ENCODE assay signal across 10 cellular contexts in the genomic region with DNA sequence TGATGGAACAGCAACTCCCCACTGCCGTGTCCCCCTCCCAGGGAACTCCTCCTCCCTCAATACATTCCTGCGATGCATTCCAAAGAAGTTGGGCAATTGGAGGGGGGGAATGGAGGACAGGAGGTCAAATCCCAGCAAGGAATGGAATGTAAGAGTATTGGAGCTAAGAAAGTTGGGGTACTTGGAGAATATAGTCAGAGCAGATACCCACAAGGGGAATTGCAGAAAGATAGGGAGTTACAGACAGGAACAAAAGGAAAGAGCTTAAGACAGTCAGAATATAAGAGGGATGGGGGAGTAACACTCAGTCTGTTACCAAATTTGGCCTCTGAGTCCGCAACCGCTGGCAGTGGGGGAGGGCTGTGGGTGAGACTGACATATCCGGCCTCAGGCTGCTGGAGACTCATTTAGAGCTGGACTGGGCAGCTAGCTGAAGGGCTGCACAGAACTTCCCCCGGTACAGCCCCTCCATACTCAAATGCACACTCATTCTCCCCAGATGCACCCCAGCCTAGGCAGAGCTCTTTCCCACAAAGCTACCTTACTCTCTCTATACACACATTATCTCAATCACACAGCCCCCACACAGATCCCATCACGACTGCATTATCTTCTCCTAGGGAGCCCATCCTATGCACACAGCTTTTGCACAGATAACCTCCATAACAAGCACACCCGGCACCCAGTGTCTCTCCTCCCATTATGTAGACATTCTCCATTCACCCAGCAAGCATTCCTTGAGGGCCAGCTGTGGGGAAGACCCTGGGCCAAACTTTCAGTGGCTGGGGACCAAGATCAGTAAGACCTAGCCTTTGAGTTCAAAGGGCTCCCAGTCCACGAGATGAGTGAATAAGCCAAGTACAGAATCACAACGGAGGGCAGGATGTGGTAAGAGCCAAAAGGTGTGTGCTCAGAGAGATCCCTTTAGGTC. TPM values are rescaled to one million over a fixed set of nuclear protein-coding genes. Genes with fewer than 3 reads are reported as not detected.
DNase-seq lines count a peak whose midpoint lies in the region; ATAC-seq and TF ChIP-seq lines count a peak whose summit lies in the region.
"Had no signal": no experiment of that assay in that cellular context is flagged by ENCODE, and none has a peak within 500 bp of the region (broad histone marks: within the 10 kb centered on the region; RNA-seq: fewer than 3 reads in every experiment).

No MANE protein-coding gene starts in this region.

- WGBS in liver: 20% methylated on average over 10 of the region's 10 CpGs

- H3K79me2 ChIP-seq in OCI-LY3 (ENCODE audit: low read length): peaks cover 64% of the 10 kb centered on the region

- H3K27me3 ChIP-seq in OCI-LY3 (ENCODE audit: low read depth, low read length) (no peaks in the 10 kb centered on the region), colonic mucosa (no peaks in the 10 kb centered on the region), liver (ENCODE audit: control insufficient read depth in 4 of 4, insufficient read depth in 4 of 4, low read length in 3 of 4) (no peaks in the 10 kb centered on the region)

- H3K9ac ChIP-seq in OCI-LY3 (ENCODE audit: low read length): no peak overlapping the region
- peak overlapping the region in 1 of 2 donors; percentile 73 for H3K9ac ChIP-seq in colonic mucosa (ENCODE audit: low read depth in 2 of 2, low read length in 2 of 2)
- peak overlapping the region; percentile 4 to 47 for H3K9ac ChIP-seq in liver (ENCODE audit: low read depth in 1 of 2, low read length in 2 of 2)

- H4K20me1 ChIP-seq in OCI-LY3 (ENCODE audit: insufficient read depth, low read length): peaks cover 38% of the 10 kb centered on the region

- H3K36me3 Mint-ChIP-seq in stimulated activated naive B cell treated with anti-CD40 and anti-IgM and Interleukin-4, amounts not matched to agents 10 μg/mL and 1 μg/mL and 100 μg/mL, for 72 hours: peaks cover 31 to 41% of the 10 kb centered on the region in 2 donors

- ATAC-seq in stimulated activated naive B cell treated with anti-CD40 and anti-IgM and Interleukin-4, amounts not matched to agents 10 μg/mL and 1 μg/mL and 100 μg/mL, for 72 hours (replicated peaks): no peak

- H3K27ac ChIP-seq in OCI-LY3 (ENCODE audit: low read length) (no peak overlapping the region), colonic mucosa (peak overlapping the region; percentile 97), liver (ENCODE audit: low read depth in 1 of 2, low read length in 2 of 2) (peak overlapping the region; percentile 95 to 98)
- H3K27ac ChIP-seq: C4-2B had no signal

- no peaks in the 10 kb centered on the region for H3K9me3 ChIP-seq in OCI-LY3 (ENCODE audit: insufficient read depth, low read length)
- no peaks in the 10 kb centered on the region for H3K9me3 ChIP-seq in colonic mucosa
- no peaks in the 10 kb centered on the region for H3K9me3 ChIP-seq in liver (ENCODE audit: control insufficient read depth in 4 of 4, low read length in 3 of 4)

- no peaks in the 10 kb centered on the region for H3K27me3 Mint-ChIP-seq in stimulated activated naive B cell treated with anti-CD40 and anti-IgM and Interleukin-4, amounts not matched to agents 10 μg/mL and 1 μg/mL and 100 μg/mL, for 72 hours
- H3K27me3 Mint-ChIP-seq: dendritic cell treated with granulocyte-macrophage colony-stimulating factor and Interleukin-4, amounts not matched to agents 40 ng/mL and 50 ng/mL, for 4 days had no signal

- H3K27ac Mint-ChIP-seq in stimulated activated naive B cell treated with anti-CD40 and anti-IgM and Interleukin-4, amounts not matched to agents 10 μg/mL and 1 μg/mL and 100 μg/mL, for 72 hours: no peak overlapping the region
- H3K27ac Mint-ChIP-seq: dendritic cell treated with granulocyte-macrophage colony-stimulating factor and Interleukin-4, amounts not matched to agents 40 ng/mL and 50 ng/mL, for 4 days had no signal

- H3K4me3 Mint-ChIP-seq in stimulated activated naive B cell treated with anti-CD40 and anti-IgM and Interleukin-4, amounts not matched to agents 10 μg/mL and 1 μg/mL and 100 μg/mL, for 72 hours: no peak overlapping the region
- H3K4me3 Mint-ChIP-seq: dendritic cell treated with granulocyte-macrophage colony-stimulating factor and Interleukin-4, amounts not matched to agents 40 ng/mL and 50 ng/mL, for 4 days had no signal

- no peak for TF ChIP-seq RAD21 in liver (IDR thresholded peaks at IDR 0.05)

- H3K4me1 ChIP-seq in OCI-LY3 (ENCODE audit: low read length) (peaks cover 41% of the 10 kb centered on the region), colonic mucosa (peaks cover 8% of the 10 kb centered on the region), liver (ENCODE audit: control insufficient read depth in 4 of 4, insufficient read depth in 4 of 4, low read length in 3 of 4) (peaks cover 19 to 57% (median 51%) of the 10 kb centered on the region in 4 donors)

- H3K36me3 ChIP-seq in OCI-LY3 (replicated peaks; ENCODE audit: low read depth, low read length): peaks cover 31% of the 10 kb centered on the region
- peaks cover 14% of the 10 kb centered on the region for H3K36me3 ChIP-seq in colonic mucosa
- peaks cover 11 to 24% (median 21%) of the 10 kb centered on the region in 4 donors for H3K36me3 ChIP-seq in liver (ENCODE audit: control insufficient read depth in 4 of 4, insufficient read depth in 3 of 4, low read depth in 1 of 4, low read length in 3 of 4)

- H3K4me3 ChIP-seq in OCI-LY3 (ENCODE audit: low read length) (peak overlapping the region; percentile 39; the same call in 1 of the 2 replicates), colonic mucosa (peak overlapping the region; percentile 4), liver (ENCODE audit: low read depth in 1 of 3, low read length in 3 of 3) (peak overlapping the region in 2 of 3 donors; percentile 3 to 10)

- no peak overlapping the region for H2AFZ ChIP-seq in OCI-LY3 (ENCODE audit: low read depth, low read length)

- intact Hi-C loops in colonic mucosa (cut with DNase I): no loop called here

- peaks cover 7 to 23% of the 10 kb centered on the region in 2 donors for H3K4me1 Mint-ChIP-seq in stimulated activated naive B cell treated with anti-CD40 and anti-IgM and Interleukin-4, amounts not matched to agents 10 μg/mL and 1 μg/mL and 100 μg/mL, for 72 hours

- no peaks in the 10 kb centered on the region for H3K9me3 Mint-ChIP-seq in stimulated activated naive B cell treated with anti-CD40 and anti-IgM and Interleukin-4, amounts not matched to agents 10 μg/mL and 1 μg/mL and 100 μg/mL, for 72 hours
- H3K9me3 Mint-ChIP-seq: dendritic cell treated with granulocyte-macrophage colony-stimulating factor and Interleukin-4, amounts not matched to agents 40 ng/mL and 50 ng/mL, for 4 days had no signal

- DNase-seq in activated CD4-positive, alpha-beta T cell treated with anti-CD3 and anti-CD28 coated beads for 48 hours: peak; percentile 59
- DNase-seq in activated CD4-positive, alpha-beta T cell treated with anti-CD3 and anti-CD28 coated beads for 1 hour: no peak
- peak; percentile 65 for DNase-seq in colonic mucosa
- DNase-seq in stimulated activated naive B cell treated with anti-CD40 and anti-IgM and Interleukin-4, amounts not matched to agents 10 μg/mL and 1 μg/mL and 100 μg/mL, for 72 hours: peak; percentile 28
- DNase-seq in NCI-H510A (lab: John Stamatoyannopoulos, UW): no peak
- DNase-seq in cerebellum (ENCODE audit: low spot score): no peak

- TF ChIP-seq CTCF in OCI-LY3 (IDR thresholded peaks at IDR 0.05; ENCODE audit: low read depth, low read length): no peak
- no peak for TF ChIP-seq CTCF in colonic mucosa (IDR thresholded peaks at IDR 0.05)
- TF ChIP-seq CTCF in liver (IDR thresholded peaks at IDR 0.05; ENCODE audit: low read depth, low read length, missing input control): no peak

- peak overlapping the region; percentile 96 for H3K4me2 ChIP-seq in OCI-LY3 (ENCODE audit: low read length)

TF ChIP-seq in liver, 16 proteins besides CTCF, POLR2A, EP300 and RAD21 (continues in another document):
- TF ChIP-seq RXRA (IDR thresholded peaks at IDR 0.05) (peak; percentile 84 to 86), HNF4A (conservative IDR thresholded peaks at IDR 0.05) (peak; percentile 71 to 85), TAF1 (conservative IDR thresholded peaks at IDR 0.05) (peak; percentile 60), HNF4G (IDR thresholded peaks at IDR 0.05) (peak; percentile 16), FOXA1 (IDR thresholded peaks at IDR 0.05) (no peak)
- TF ChIP-seq, protein P1, sequence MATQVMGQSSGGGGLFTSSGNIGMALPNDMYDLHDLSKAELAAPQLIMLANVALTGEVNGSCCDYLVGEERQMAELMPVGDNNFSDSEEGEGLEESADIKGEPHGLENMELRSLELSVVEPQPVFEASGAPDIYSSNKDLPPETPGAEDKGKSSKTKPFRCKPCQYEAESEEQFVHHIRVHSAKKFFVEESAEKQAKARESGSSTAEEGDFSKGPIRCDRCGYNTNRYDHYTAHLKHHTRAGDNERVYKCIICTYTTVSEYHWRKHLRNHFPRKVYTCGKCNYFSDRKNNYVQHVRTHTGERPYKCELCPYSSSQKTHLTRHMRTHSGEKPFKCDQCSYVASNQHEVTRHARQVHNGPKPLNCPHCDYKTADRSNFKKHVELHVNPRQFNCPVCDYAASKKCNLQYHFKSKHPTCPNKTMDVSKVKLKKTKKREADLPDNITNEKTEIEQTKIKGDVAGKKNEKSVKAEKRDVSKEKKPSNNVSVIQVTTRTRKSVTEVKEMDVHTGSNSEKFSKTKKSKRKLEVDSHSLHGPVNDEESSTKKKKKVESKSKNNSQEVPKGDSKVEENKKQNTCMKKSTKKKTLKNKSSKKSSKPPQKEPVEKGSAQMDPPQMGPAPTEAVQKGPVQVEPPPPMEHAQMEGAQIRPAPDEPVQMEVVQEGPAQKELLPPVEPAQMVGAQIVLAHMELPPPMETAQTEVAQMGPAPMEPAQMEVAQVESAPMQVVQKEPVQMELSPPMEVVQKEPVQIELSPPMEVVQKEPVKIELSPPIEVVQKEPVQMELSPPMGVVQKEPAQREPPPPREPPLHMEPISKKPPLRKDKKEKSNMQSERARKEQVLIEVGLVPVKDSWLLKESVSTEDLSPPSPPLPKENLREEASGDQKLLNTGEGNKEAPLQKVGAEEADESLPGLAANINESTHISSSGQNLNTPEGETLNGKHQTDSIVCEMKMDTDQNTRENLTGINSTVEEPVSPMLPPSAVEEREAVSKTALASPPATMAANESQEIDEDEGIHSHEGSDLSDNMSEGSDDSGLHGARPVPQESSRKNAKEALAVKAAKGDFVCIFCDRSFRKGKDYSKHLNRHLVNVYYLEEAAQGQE (IDR thresholded peaks at IDR 0.05): no peak

RNA-seq across cellular contexts. Expression of a gene that starts 3.7 kb away (rescaled TPM):
- total RNA-seq in colonic mucosa (100 to 1,000 TPM; 177 to 196 TPM), liver (100 to 1,000 TPM; 149 to 184 TPM), cerebellum (29.4 TPM)
- polyA plus RNA-seq in liver: 100 to 1,000 TPM in 1 of 2 donors, 10 to 100 TPM in 1; 24.5 to 102 TPM

RNA-seq across cellular contexts. Expression of a gene that starts 4.2 kb away (rescaled TPM):
- 10 to 100 TPM; 47.9 to 50.8 TPM for total RNA-seq in colonic mucosa
- 10 to 100 TPM in 1 of 2 donors, 1 to 10 TPM in 1; 9.2 to 21.3 TPM for total RNA-seq in liver
- polyA plus RNA-seq in liver: 10 to 100 TPM; 14.9 to 21.4 TPM
- 23.5 TPM for total RNA-seq in cerebellum

RNA-seq across cellular contexts. Expression of a gene that starts 20.7 kb away (rescaled TPM):
- total RNA-seq in colonic mucosa (100 to 1,000 TPM; 127 to 157 TPM), liver (10 to 100 TPM; 24.1 to 65.3 TPM), cerebellum (56.0 TPM)
- polyA plus RNA-seq in liver: 10 to 100 TPM; 24.5 to 27.1 TPM

RNA-seq across cellular contexts. Expression of a gene that starts 20.8 kb away (rescaled TPM):
- 10 to 100 TPM; 52.0 to 53.9 TPM for total RNA-seq in colonic mucosa
- 10 to 100 TPM in 1 of 2 donors, 1 to 10 TPM in 1; 5.1 to 10.7 TPM for total RNA-seq in liver
- polyA plus RNA-seq in liver: 1 to 10 TPM; 2.6 to 6.6 TPM
- total RNA-seq in cerebellum: 16.4 TPM

RNA-seq across cellular contexts. Expression of a gene that starts 25.8 kb away (rescaled TPM):
- total RNA-seq in colonic mucosa (1 to 10 TPM in 1 of 2 donors, not detected in 1; 2.1 TPM), liver (not detected), cerebellum (not detected)
- not detected for polyA plus RNA-seq in liver

Comparison
In these comparisons a context has a peak if more than half of its experiments do, and no peak if none do; other contexts are left out.
1. DNase-seq: peak in activated CD4-positive, alpha-beta T cell treated with anti-CD3 and anti-CD28 coated beads for 48 hours (single experiment), colonic mucosa (single experiment) and stimulated activated naive B cell treated with anti-CD40 and anti-IgM and Interleukin-4, amounts not matched to agents 10 μg/mL and 1 μg/mL and 100 μg/mL, for 72 hours (single experiment); none in activated CD4-positive, alpha-beta T cell treated with anti-CD3 and anti-CD28 coated beads for 1 hour (single experiment), NCI-H510A (single experiment) and cerebellum (single experiment).
2. Peak in every context shown above with its lines, with median percentiles within 50 percentile points of each other: H3K4me3 ChIP-seq.